15 cellular contexts compared by ENCODE assay signal in genomic region chr18:6879508-6880195, GRCh38.
"Had no signal": no experiment of that assay in that cellular context is flagged by ENCODE, and none has a peak within 500 bp of the region (broad histone marks: within the 10 kb centered on the region; RNA-seq: fewer than 3 reads in every experiment).

No MANE protein-coding gene starts in this region.

- H3K4me1 Mint-ChIP-seq: stimulated activated naive CD8-positive, alpha-beta T cell treated with anti-CD3 and anti-CD28 coated beads, Interleukin-15, amount 100 ng/mL, for 72 hours had no signal

- H3K4me3 ChIP-seq: dorsolateral prefrontal cortex, esophagus muscularis mucosa, left lung, thoracic aorta had no signal

- H3K27ac Mint-ChIP-seq: activated T-helper 2 cell treated with anti-CD3 and anti-CD28 coated beads, Interferon-gamma antibody, Interleukin-2, Interleukin-4, amounts not matched to agents 10 μg/mL and 5 μg/mL and 100 μg/mL, durations not matched to agents 14 hours and 24 hours and 36 hours; stimulated activated naive CD8-positive, alpha-beta T cell treated with anti-CD3 and anti-CD28 coated beads, Interleukin-15, amount 100 ng/mL, for 72 hours had no signal

- H3K27me3 ChIP-seq: esophagus muscularis mucosa, left lung had no signal

- H3K9me3 Mint-ChIP-seq: activated T-helper 2 cell treated with anti-CD3 and anti-CD28 coated beads, Interferon-gamma antibody, Interleukin-2, Interleukin-4, amounts not matched to agents 10 μg/mL and 5 μg/mL and 100 μg/mL, durations not matched to agents 14 hours and 24 hours and 36 hours had no signal

- H3K4me3 Mint-ChIP-seq: stimulated activated naive CD8-positive, alpha-beta T cell treated with anti-CD3 and anti-CD28 coated beads, Interleukin-15, amount 100 ng/mL, for 72 hours had no signal

- H3K9me3 ChIP-seq: esophagus muscularis mucosa, left lung, thoracic aorta had no signal

- ATAC-seq: foreskin keratinocyte; stimulated activated naive CD8-positive, alpha-beta T cell treated with anti-CD3 and anti-CD28 coated beads, Interleukin-15, amount 100 ng/mL, for 72 hours had no signal

- H3K27me3 Mint-ChIP-seq: stimulated activated naive CD8-positive, alpha-beta T cell treated with anti-CD3 and anti-CD28 coated beads, Interleukin-15, amount 100 ng/mL, for 72 hours had no signal

- H3K9ac ChIP-seq: parathyroid adenoma had no signal

- H3K36me3 ChIP-seq: esophagus muscularis mucosa, left lung, thoracic aorta had no signal

- DNase-seq: activated CD4-positive, alpha-beta T cell treated with anti-CD3 and anti-CD28 coated beads, Interleukin-2, amount 50 U/mL, for 1 hour; activated naive CD4-positive, alpha-beta T cell treated with anti-CD3 and anti-CD28 coated beads, Interleukin-2, amount 50 U/mL, for 16 hours; activated T-cell treated with anti-CD3 and anti-CD28 coated beads for 4 hours; cerebellar nuclear complex; foreskin keratinocyte; islet precursor cell; left lung; stimulated activated CD4-positive, alpha-beta T cell treated with anti-CD3 and anti-CD28 coated beads, Interleukin-4, amount 100 ng/mL, for 4 hours; stimulated activated naive CD8-positive, alpha-beta T cell treated with anti-CD3 and anti-CD28 coated beads, Interleukin-15, amount 100 ng/mL, for 72 hours; T-helper 2 cell had no signal

- H3K4me1 ChIP-seq: foreskin keratinocyte, left lung, parathyroid adenoma had no signal
